In the genomic region with DNA sequence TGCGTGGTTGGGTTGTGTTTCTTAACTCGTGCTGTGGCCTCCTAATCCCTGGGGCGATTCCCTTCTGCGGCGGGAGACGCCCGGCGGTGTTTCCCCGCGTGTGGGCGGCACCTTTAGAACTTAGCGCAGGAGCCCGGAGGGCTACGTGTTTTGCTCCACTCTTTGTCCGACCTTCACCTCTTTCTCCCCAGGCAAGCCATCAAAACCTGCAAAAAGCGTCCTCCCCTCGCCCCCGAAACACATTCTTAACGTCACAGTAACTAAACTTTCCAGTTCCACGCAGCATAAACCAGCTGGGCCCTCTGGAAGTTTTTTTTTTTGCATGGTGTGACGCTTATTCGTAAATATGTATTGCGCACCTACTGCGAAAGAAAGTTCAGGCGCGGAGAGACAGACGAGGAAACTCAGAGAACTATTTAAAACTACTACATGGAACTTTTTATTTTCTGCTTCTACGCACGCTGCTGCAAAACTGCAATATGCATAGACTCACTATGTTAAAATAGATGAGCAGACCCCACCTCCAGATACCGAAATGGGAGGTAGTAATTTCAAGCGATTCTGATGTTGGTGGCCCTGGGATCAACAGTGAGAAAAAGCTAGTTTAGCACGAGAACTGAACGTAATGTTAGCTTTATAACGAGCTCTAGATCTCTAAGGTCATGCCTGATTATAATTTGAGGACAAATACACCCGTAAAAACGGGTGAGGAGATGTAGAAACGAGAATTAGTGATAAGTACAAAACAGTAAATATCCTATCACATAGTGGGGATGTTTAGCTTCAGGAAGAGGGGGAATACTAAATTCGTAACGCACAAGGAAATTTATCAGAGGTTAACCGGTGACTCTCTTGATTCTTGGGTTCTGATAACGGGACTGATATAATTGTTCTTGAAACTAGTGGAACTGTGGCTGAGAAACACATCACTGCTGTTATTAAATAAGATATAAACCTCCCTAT, we compare ENCODE assay signal across 1 cellular context.
TF ChIP-seq lines count a peak whose summit lies in the region.

No MANE protein-coding gene starts in this region.

TF ChIP-seq in IMR-90, 13 proteins besides CTCF, POLR2A, EP300 and RAD21:
- TF ChIP-seq MXI1 (IDR thresholded peaks at IDR 0.05; ENCODE audit: borderline replicate concordance, low read depth, low read length) = peak; percentile 1; the same call in 1 of the 2 replicates
- TF ChIP-seq FOS (IDR thresholded peaks at IDR 0.05; ENCODE audit: low read depth, low read length) = no peak
TF ChIP-seq in IMR-90: peak in this region for 1.
